In genomic region chr18:75218064-75218463, GRCh38 we compare ENCODE assay signal across 1 cellular context.
TF ChIP-seq lines count a peak whose summit lies in the region.

No MANE protein-coding gene starts in this region.

TF ChIP-seq in HepG2, 621 proteins besides CTCF, POLR2A, EP300 and RAD21:
- TF ChIP-seq ZNF276 (CRISPR knock-in tag; IDR thresholded peaks at IDR 0.05; ENCODE audit: low read depth): no peak
- no peak for TF ChIP-seq ZNF547 (CRISPR knock-in tag; IDR thresholded peaks at IDR 0.05)
- no peak for TF ChIP-seq KMT2A (CRISPR knock-in tag; IDR thresholded peaks at IDR 0.05)
